In genomic region chr1:117020526-117021156, GRCh38 we compare ENCODE assay signal across 32 cellular contexts.
"Had no signal": no experiment of that assay in that cellular context is flagged by ENCODE, and none has a peak within 500 bp of the region (broad histone marks: within the 10 kb centered on the region; RNA-seq: fewer than 3 reads in every experiment).

No MANE protein-coding gene starts in this region.

- H3K27ac ChIP-seq: brain microvascular endothelial cell, Peyer's patch, VCaP had no signal

- DNase-seq: activated B cell treated with CpG ODN at 0.5 μM for 24 hours; activated CD4-positive, alpha-beta memory T cell treated with anti-CD3 and anti-CD28 coated beads for 36 hours; activated CD4-positive, alpha-beta T cell treated with anti-CD3 and anti-CD28 coated beads for 4 hours; activated CD4-positive, alpha-beta T cell treated with anti-CD3 and anti-CD28 coated beads, Interleukin-2, amount 50 U/mL, for 1 hour; activated CD4-positive, CD25-positive, alpha-beta regulatory T cell treated with anti-CD3 and anti-CD28 coated beads, Interleukin-2, amount 50 U/mL, for 72 hours; activated CD8-positive, alpha-beta memory T cell treated with anti-CD3 and anti-CD28 coated beads, Interleukin-2, amount 50 U/mL, for 4 hours; activated effector memory CD4-positive, alpha-beta T cell treated with Interleukin-2 at 50 U/mL for 16 hours; activated naive CD4-positive, alpha-beta T cell treated with anti-CD3 and anti-CD28 coated beads, Interleukin-2, amount 10 ng/mL, durations not matched to agents 7 days and 5 days; activated naive CD8-positive, alpha-beta T cell treated with anti-CD3 and anti-CD28 coated beads, Interleukin-2, amount 50 U/mL, for 24 hours; activated T-cell treated with anti-CD3 and anti-CD28 coated beads for 4 hours; activated T-cell treated with anti-CD3 and anti-CD28 coated beads, Interleukin-2, amount 50 U/mL, for 4 hours; aorta; brain microvascular endothelial cell; NCI-H1092 treated with DMSO at 0.1 percent for 48 hours; NCI-H1417; NCI-H146; NCI-H187; NCI-H2081 treated with DMSO at 0.1 percent for 48 hours; NCI-H226; NCI-H446 treated with DMSO at 0.1 percent for 48 hours; NCI-H524; NCI-H69; NCI-H82; NK-92 treated with Interleukin-12 subunit alpha and Interleukin-12 subunit beta, amount 100 ng/mL, for 24 hours; PC-3; Peyer's patch; RPMI8226; SW 1271; T-helper 1 cell; T-helper 2 cell; T-helper 9 cell had no signal

- H3K4me1 ChIP-seq: Peyer's patch had no signal

- H3K4me3 ChIP-seq: Peyer's patch had no signal

- H3K36me3 ChIP-seq: brain microvascular endothelial cell, Peyer's patch had no signal

- H3K9me3 ChIP-seq: Peyer's patch had no signal

- H3K27me3 ChIP-seq: brain microvascular endothelial cell, Peyer's patch had no signal

- ATAC-seq: activated naive CD8-positive, alpha-beta T cell treated with anti-CD3 and anti-CD28 coated beads, Interleukin-2, amount 50 U/mL, for 24 hours; activated T-cell treated with anti-CD3 and anti-CD28 coated beads, Interleukin-2, amount 50 U/mL, for 4 hours; PC-3 had no signal
